34 cellular contexts compared by ENCODE assay signal in the genomic region with DNA sequence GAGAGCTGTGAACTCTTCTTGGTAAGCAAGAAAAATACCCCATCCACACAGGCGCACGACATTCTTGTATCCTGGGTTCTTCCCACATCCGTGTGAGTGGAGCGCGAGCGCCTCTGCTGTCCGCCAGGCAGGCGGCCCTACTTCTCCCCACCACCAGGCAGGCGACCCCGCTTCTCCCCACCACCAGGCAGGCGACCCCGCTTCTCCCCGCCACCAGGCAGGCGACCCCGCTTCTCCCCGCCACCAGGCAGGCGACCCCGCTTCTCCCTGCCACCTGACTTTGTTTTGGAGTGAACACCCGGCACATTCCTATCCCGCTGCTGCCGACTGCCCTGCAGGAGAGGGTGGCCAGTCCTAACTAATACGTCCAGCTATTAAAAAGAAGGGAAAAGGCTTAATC.
"Had no signal": no experiment of that assay in that cellular context is flagged by ENCODE, and none has a peak within 500 bp of the region (broad histone marks: within the 10 kb centered on the region; RNA-seq: fewer than 3 reads in every experiment).

No MANE protein-coding gene starts in this region.

- H3K9ac ChIP-seq: KMS-11 had no signal

- H3K4me2 ChIP-seq: KMS-11 had no signal

- DNase-seq: Karpas-422, Kasumi-1, MM.1S, MV-4-11, NCI-H1048, NCI-H1092, NCI-H1092 treated with DMSO at 0.1 percent for 48 hours, NCI-H1105, NCI-H1105 treated with DMSO at 0.1 percent for 48 hours, NCI-H1417, NCI-H1417 treated with DMSO at 0.1 percent for 48 hours, NCI-H1436, NCI-H1436 treated with DMSO at 0.1 percent for 48 hours, NCI-H146, NCI-H1694, NCI-H1694 treated with DMSO at 0.1 percent for 48 hours, NCI-H187, NCI-H187 treated with DMSO at 0.1 percent for 48 hours, NCI-H1930, NCI-H2029, NCI-H2029 treated with DMSO at 0.1 percent for 48 hours, NCI-H2081, NCI-H2081 treated with DMSO at 0.1 percent for 48 hours, NCI-H2107, NCI-H2171, NCI-H2171 treated with DMSO at 0.1 percent for 48 hours, NCI-H2227 treated with DMSO at 0.1 percent for 48 hours, NCI-H226, NCI-H345, NCI-H446, NCI-H446 treated with DMSO at 0.1 percent for 48 hours, NCI-H510A, NCI-H510A treated with DMSO at 0.1 percent for 48 hours had no signal

- H3K27ac ChIP-seq: KMS-11 had no signal
